ENCODE assay signal across 24 cellular contexts in the genomic region with DNA sequence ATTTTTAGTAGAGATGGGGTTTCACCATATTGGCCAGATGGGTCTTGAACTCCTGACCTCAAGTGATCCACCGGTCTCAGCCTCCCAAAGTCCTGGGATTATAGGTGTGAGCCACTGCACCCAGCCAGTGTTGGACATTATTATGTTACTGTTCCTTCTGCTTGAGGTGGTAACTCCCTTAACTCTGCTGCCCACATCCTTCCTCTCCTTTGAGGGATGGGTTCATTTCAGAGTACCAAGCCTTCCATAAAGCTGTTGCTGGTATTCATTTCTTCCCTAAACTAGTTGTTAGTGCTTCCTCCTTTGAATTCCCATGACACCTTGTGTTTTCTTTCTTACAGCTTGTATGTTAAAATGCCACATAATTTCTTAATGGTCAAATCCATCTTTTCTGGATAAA. TPM values are rescaled to one million over a fixed set of nuclear protein-coding genes. Genes with fewer than 3 reads are reported as not detected.
DNase-seq lines count a peak whose midpoint lies in the region; ATAC-seq and TF ChIP-seq lines count a peak whose summit lies in the region.
"Had no signal": no experiment of that assay in that cellular context is flagged by ENCODE, and none has a peak within 500 bp of the region (broad histone marks: within the 10 kb centered on the region; RNA-seq: fewer than 3 reads in every experiment).

No MANE protein-coding gene starts in this region.

- H3K36me3 ChIP-seq in MG63 = peaks cover 39% of the 10 kb centered on the region

- peak overlapping the region; percentile 38 for H3K4me3 Mint-ChIP-seq in endothelial cell (ENCODE audit: unreplicated experiment)
- H3K4me3 Mint-ChIP-seq: GM23338; T-helper 1 cell treated with Interleukin-12 subunit alpha and Interleukin-12 subunit beta and Interleukin-4 antibody, amounts not matched to agents 30 μg/mL and 1 μg/mL, for 36 hours had no signal

- DNase-seq in NCI-H82 (lab: John Stamatoyannopoulos, UW) (peak; percentile 30), NCI-H82 treated with DMSO at 0.1 percent for 48 hours (lab: John Stamatoyannopoulos, UW; ENCODE audit: unreplicated experiment) (no peak), GF-D8 (lab: John Stamatoyannopoulos, UW) (peak; percentile 19), MV-4-11 (lab: John Stamatoyannopoulos, UW) (peak; percentile 31), endothelial cell (ENCODE audit: low spot score) (no peak), globus pallidus (ENCODE audit: low spot score) (no peak), MG63 (no peak)
- DNase-seq: 8988T, DMS53, EL, IMR-90, Karpas-422, MM.1S, NCI-H1105 treated with DMSO at 0.1 percent for 48 hours, NCI-H2029 treated with DMSO at 0.1 percent for 48 hours, NCI-H226, NCI-H524, OCI-M1, SJCRH30 had no signal

- no peaks in the 10 kb centered on the region for H3K9me3 ChIP-seq in MG63
- H3K9me3 ChIP-seq: HAP-1, SJCRH30 had no signal

- no peak overlapping the region for H3K4me3 ChIP-seq in MG63
- H3K4me3 ChIP-seq: GM12878, GM23338, HAP-1, SJCRH30 had no signal

- H3K27me3 ChIP-seq in MG63 = no peaks in the 10 kb centered on the region
- H3K27me3 ChIP-seq: SJCRH30 had no signal

- peaks cover 21% of the 10 kb centered on the region for H3K4me1 Mint-ChIP-seq in endothelial cell (ENCODE audit: unreplicated experiment)

- no peak overlapping the region for H3K27ac Mint-ChIP-seq in endothelial cell (ENCODE audit: unreplicated experiment)
- H3K27ac Mint-ChIP-seq: GM23338; T-helper 1 cell treated with Interleukin-12 subunit alpha and Interleukin-12 subunit beta and Interleukin-4 antibody, amounts not matched to agents 30 μg/mL and 1 μg/mL, for 36 hours had no signal

- H3K27me3 Mint-ChIP-seq in endothelial cell (ENCODE audit: unreplicated experiment) = peaks cover 3% of the 10 kb centered on the region

- H3K9me3 Mint-ChIP-seq in endothelial cell (ENCODE audit: unreplicated experiment) = no peaks in the 10 kb centered on the region
- H3K9me3 Mint-ChIP-seq: T-helper 1 cell treated with Interleukin-12 subunit alpha and Interleukin-12 subunit beta and Interleukin-4 antibody, amounts not matched to agents 30 μg/mL and 1 μg/mL, for 36 hours had no signal

- peaks cover 36% of the 10 kb centered on the region for H3K36me3 Mint-ChIP-seq in endothelial cell (ENCODE audit: low read depth, unreplicated experiment)

- TF ChIP-seq CTCF in endothelial cell (IDR thresholded peaks at IDR 0.05; ENCODE audit: unreplicated experiment) = no peak

- no peak for ATAC-seq in GM21619 (IDR thresholded peaks at IDR 0.05; ENCODE audit: unreplicated experiment)
- ATAC-seq: GM12878, GM23338 had no signal

RNA-seq across cellular contexts. Expression of a gene that starts 54.0 kb away (rescaled TPM):
- 521 TPM for total RNA-seq in endothelial cell (ENCODE audit: unreplicated experiment)
- 394 TPM in 2 replicates for total RNA-seq in MG63 (2014; rRNA removed; shearing (Covaris generic); ENCODE audit: low replicate concordance)

Comparison
In these comparisons a context has a peak if more than half of its experiments do, and no peak if none do; other contexts are left out.
1. DNase-seq: peak in NCI-H82 (single experiment), GF-D8 (single experiment) and MV-4-11 (single experiment); none in NCI-H82 treated with DMSO at 0.1 percent for 48 hours (single experiment), endothelial cell (single experiment), globus pallidus (single experiment) and MG63 (single experiment).